14 cellular contexts compared by ENCODE assay signal in the genomic region with DNA sequence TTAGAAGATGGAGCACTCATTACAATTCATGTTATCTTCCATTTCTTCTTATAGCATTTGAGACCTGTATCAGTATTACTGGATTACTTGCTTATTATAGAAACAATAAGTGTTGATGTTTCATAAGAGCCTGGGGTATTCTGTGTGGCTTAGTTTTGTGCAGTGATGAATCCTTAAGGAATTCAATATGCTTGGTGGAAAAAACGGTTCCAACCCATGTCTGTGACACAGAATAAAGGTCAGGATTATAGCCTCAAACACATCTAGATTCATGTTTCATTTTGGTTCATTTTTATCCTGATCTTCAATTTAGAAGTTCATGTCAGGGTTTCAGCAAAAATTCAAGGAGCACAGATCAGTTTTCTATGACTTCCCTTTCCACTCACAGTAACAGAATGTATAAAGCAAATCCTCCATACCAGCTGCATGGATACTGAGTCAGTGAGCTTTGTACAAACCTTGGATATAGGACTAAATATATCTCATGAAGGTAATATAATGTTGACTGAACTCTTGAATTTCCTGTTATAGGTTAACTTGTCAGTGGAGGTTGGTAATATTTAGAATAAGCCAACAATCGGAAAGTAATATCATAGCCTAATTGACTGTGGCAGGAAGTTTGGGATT.
A peak's percentile ranks its signal among the peaks of the same experiment; 100 is the strongest.
DNase-seq lines count a peak whose midpoint lies in the region; ATAC-seq and TF ChIP-seq lines count a peak whose summit lies in the region.
"Had no signal": no experiment of that assay in that cellular context is flagged by ENCODE, and none has a peak within 500 bp of the region (broad histone marks: within the 10 kb centered on the region; RNA-seq: fewer than 3 reads in every experiment).

No MANE protein-coding gene starts in this region.

- H3F3A ChIP-seq in GM23248 (ENCODE audit: insufficient read depth): peaks cover 28% of the 10 kb centered on the region
- H3F3A ChIP-seq in smooth muscle cell (ENCODE audit: low read depth): peaks cover 23% of the 10 kb centered on the region

- H3K9ac ChIP-seq in GM23248 (peak overlapping the region; percentile 8; the same call in 1 of the 2 replicates), adipocyte (ENCODE audit: low read length) (no peak overlapping the region), smooth muscle cell (ENCODE audit: low read depth) (no peak overlapping the region)

- CTCF ChIA-PET in CD8-positive, alpha-beta memory T cell (lab: Charles Lee): no interaction called here

- H2AFZ ChIP-seq in GM23248 (no peak overlapping the region), smooth muscle cell (ENCODE audit: low read depth) (no peak overlapping the region)

- H3K27me3 ChIP-seq in GM23248 (replicated peaks; ENCODE audit: insufficient read depth) (no peaks in the 10 kb centered on the region), adipocyte (replicated peaks; ENCODE audit: control insufficient read depth, insufficient read depth, low read length) (no peaks in the 10 kb centered on the region), smooth muscle cell (ENCODE audit: low read depth) (no peaks in the 10 kb centered on the region), upper lobe of right lung (no peaks in the 10 kb centered on the region)
- no peaks in the 10 kb centered on the region for H3K27me3 ChIP-seq in CD8-positive, alpha-beta memory T cell (ENCODE audit: insufficient read depth, low read length, poor library complexity, severe bottlenecking)

- H3K27me3 Mint-ChIP-seq in CD8-positive, alpha-beta memory T cell: peaks cover 6 to 15% of the 10 kb centered on the region in 2 donors

- DNase-seq in GM23248 (peak; percentile 87), adipocyte (ENCODE audit: low read depth) (peak; percentile 87), fibroblast of villous mesenchyme (ENCODE audit: low read depth) (peak; percentile 69), smooth muscle cell (lab: John Stamatoyannopoulos, UW; ENCODE audit: unreplicated experiment) (no peak), NCI-H187 treated with DMSO at 0.1 percent for 48 hours (lab: John Stamatoyannopoulos, UW) (no peak), upper lobe of right lung (no peak)
- DNase-seq in CD8-positive, alpha-beta memory T cell: no peak
- DNase-seq: activated B cell treated with CpG ODN at 0.5 μM for 24 hours; effector CD4-positive, alpha-beta T cell; hippocampal formation; KG1; left ventricle myocardium superior; NCI-H2081 treated with DMSO at 0.1 percent for 48 hours; stimulated activated CD4-positive, alpha-beta T cell treated with anti-CD3 and anti-CD28 coated beads, Interleukin-12 subunit alpha, Interleukin-12 subunit beta, amount 100 ng/mL, for 4 hours had no signal

- TF ChIP-seq CTCF in fibroblast of villous mesenchyme (IDR thresholded peaks at IDR 0.05; ENCODE audit: insufficient read depth, low read depth, low read length) (no peak), smooth muscle cell (IDR thresholded peaks at IDR 0.05; ENCODE audit: borderline replicate concordance, insufficient read depth, poor library complexity, severe bottlenecking) (no peak), upper lobe of right lung (IDR thresholded peaks at IDR 0.05) (no peak)

- WGBS in GM23248 (ENCODE audit: low coverage in 1 of 2, low lambda C conversion rate in 2 of 2, missing lambda C conversion rate in 2 of 2), 2 experiments: 45 to 50% methylated on average over 2 of the region's 2 CpGs
- WGBS in smooth muscle cell (ENCODE audit: low lambda C conversion rate): 16% methylated on average over 2 of the region's 2 CpGs

- H4K20me1 ChIP-seq in GM23248 (ENCODE audit: insufficient read depth) (no peaks in the 10 kb centered on the region), smooth muscle cell (ENCODE audit: low read depth) (no peaks in the 10 kb centered on the region)

- peaks cover 24% of the 10 kb centered on the region for H3K4me1 ChIP-seq in GM23248 (ENCODE audit: insufficient read depth)
- peaks cover 14% of the 10 kb centered on the region for H3K4me1 ChIP-seq in adipocyte (ENCODE audit: control insufficient read depth, insufficient read depth, low read length)
- peaks cover 14% of the 10 kb centered on the region for H3K4me1 ChIP-seq in smooth muscle cell (ENCODE audit: low read depth)
- H3K4me1 ChIP-seq in CD8-positive, alpha-beta memory T cell (ENCODE audit: insufficient read depth, low read length): no peaks in the 10 kb centered on the region
- H3K4me1 ChIP-seq in upper lobe of right lung: no peaks in the 10 kb centered on the region

- no peaks in the 10 kb centered on the region for H3K9me3 Mint-ChIP-seq in CD8-positive, alpha-beta memory T cell
- H3K9me3 Mint-ChIP-seq: activated B cell treated with CpG ODN at 0.5 μM for 24 hours had no signal

- H3K4me1 Mint-ChIP-seq in CD8-positive, alpha-beta memory T cell: no peaks in the 10 kb centered on the region
- H3K4me1 Mint-ChIP-seq: activated B cell treated with CpG ODN at 0.5 μM for 24 hours had no signal

- H3K27ac Mint-ChIP-seq in CD8-positive, alpha-beta memory T cell: no peak overlapping the region
- H3K27ac Mint-ChIP-seq: activated B cell treated with CpG ODN at 0.5 μM for 24 hours had no signal

- no peaks in the 10 kb centered on the region for H3K79me2 ChIP-seq in GM23248 (ENCODE audit: insufficient read depth)
- no peaks in the 10 kb centered on the region for H3K79me2 ChIP-seq in smooth muscle cell (ENCODE audit: low read depth)

- H3K36me3 ChIP-seq in GM23248 (ENCODE audit: low read depth) (no peaks in the 10 kb centered on the region; the same call in 1 of the 2 replicates), adipocyte (ENCODE audit: control insufficient read depth, insufficient read depth, low read length, severe bottlenecking) (peaks cover 61% of the 10 kb centered on the region), smooth muscle cell (ENCODE audit: low read depth) (no peaks in the 10 kb centered on the region), upper lobe of right lung (no peaks in the 10 kb centered on the region)
- H3K36me3 ChIP-seq in CD8-positive, alpha-beta memory T cell (ENCODE audit: insufficient read depth, low read length): no peaks in the 10 kb centered on the region

- no peak overlapping the region for H3K4me3 Mint-ChIP-seq in CD8-positive, alpha-beta memory T cell
- H3K4me3 Mint-ChIP-seq: activated B cell treated with CpG ODN at 0.5 μM for 24 hours had no signal

- ATAC-seq in upper lobe of right lung: no peak
- ATAC-seq: left ventricle myocardium superior had no signal

- no peaks in the 10 kb centered on the region for H3K9me2 ChIP-seq in GM23248 (ENCODE audit: insufficient read depth)

- peak overlapping the region; percentile 8; the same call in 1 of the 2 replicates for H3K4me3 ChIP-seq in GM23248
- H3K4me3 ChIP-seq in adipocyte (ENCODE audit: low read length): no peak overlapping the region
- no peak overlapping the region for H3K4me3 ChIP-seq in fibroblast of villous mesenchyme (ENCODE audit: low read depth, low read length)
- H3K4me3 ChIP-seq in smooth muscle cell: no peak overlapping the region
- H3K4me3 ChIP-seq in CD8-positive, alpha-beta memory T cell (ENCODE audit: low read length): no peak overlapping the region
- H3K4me3 ChIP-seq in upper lobe of right lung: no peak overlapping the region

- no peaks in the 10 kb centered on the region for H3K36me3 Mint-ChIP-seq in CD8-positive, alpha-beta memory T cell

- H3K27ac ChIP-seq in GM23248 (peak overlapping the region; percentile 59), smooth muscle cell (ENCODE audit: low read depth) (peak overlapping the region; percentile 50), upper lobe of right lung (no peak overlapping the region)
- no peak overlapping the region for H3K27ac ChIP-seq in CD8-positive, alpha-beta memory T cell (ENCODE audit: low read depth, low read length)

- H3K9me3 ChIP-seq in GM23248 (ENCODE audit: low read depth) (no peaks in the 10 kb centered on the region), adipocyte (ENCODE audit: control insufficient read depth, low read length) (no peaks in the 10 kb centered on the region), smooth muscle cell (replicated peaks; ENCODE audit: low read depth) (no peaks in the 10 kb centered on the region), upper lobe of right lung (no peaks in the 10 kb centered on the region)
- H3K9me3 ChIP-seq in CD8-positive, alpha-beta memory T cell (ENCODE audit: low read length): no peaks in the 10 kb centered on the region

- POLR2A ChIA-PET in CD8-positive, alpha-beta memory T cell (lab: Charles Lee): no interaction called here

- intact Hi-C loops in upper lobe of right lung (cut with DNase I): no loop called here

- in situ Hi-C loops in GM23248 (cut with MboI): no loop called here

- peak overlapping the region; percentile 17 for H3K4me2 ChIP-seq in GM23248 (ENCODE audit: unreplicated experiment)
- H3K4me2 ChIP-seq in smooth muscle cell: peak overlapping the region; percentile 20

Comparison
In these comparisons a context has a peak if more than half of its experiments do, and no peak if none do; other contexts are left out.
1. DNase-seq: peak in GM23248 (single experiment), adipocyte (single experiment) and fibroblast of villous mesenchyme (single experiment); none in smooth muscle cell (single experiment), NCI-H187 treated with DMSO at 0.1 percent for 48 hours (single experiment), CD8-positive, alpha-beta memory T cell (0 of 5) and upper lobe of right lung (single experiment).
2. H3K27ac ChIP-seq: peak in GM23248 (single experiment) and smooth muscle cell (single experiment); none in CD8-positive, alpha-beta memory T cell (single experiment) and upper lobe of right lung (single experiment).